8 cellular contexts compared by ENCODE assay signal in the genomic region with DNA sequence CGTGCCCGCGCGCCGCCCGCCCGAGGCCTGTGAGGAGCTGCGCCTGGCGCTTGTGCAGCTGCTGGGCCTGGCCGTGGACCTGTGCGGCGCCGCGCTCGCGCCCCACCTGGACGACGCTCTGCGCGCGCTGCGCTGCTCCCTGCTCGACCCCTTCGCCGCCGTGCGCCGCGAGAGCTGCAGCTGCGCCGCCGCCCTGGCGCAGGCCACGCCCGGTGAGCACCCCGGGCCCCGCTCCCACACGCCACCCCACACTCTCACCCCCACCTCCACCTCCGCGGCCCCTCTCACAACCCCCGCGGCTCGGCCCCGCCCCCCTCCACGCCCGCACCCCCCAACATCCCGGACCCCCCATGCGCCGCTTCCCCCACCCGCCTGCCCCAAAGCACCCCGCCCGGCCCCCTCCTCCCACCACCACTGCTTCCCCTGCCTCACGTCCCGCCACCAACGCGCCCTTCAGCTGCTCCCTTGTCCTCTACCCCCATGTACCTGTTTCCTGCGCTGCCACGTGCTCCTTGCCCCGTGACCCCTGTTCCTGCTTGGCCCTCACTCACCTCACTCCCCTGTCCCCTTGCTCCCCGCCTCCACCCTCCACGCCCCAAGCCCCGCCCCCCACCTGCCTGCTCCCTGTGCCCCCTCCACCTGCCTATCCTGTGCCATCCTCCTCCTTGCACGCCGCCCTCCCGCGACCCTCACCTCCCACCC. TPM values are rescaled to one million over a fixed set of nuclear protein-coding genes. Genes with fewer than 3 reads are reported as not detected.
DNase-seq lines count a peak whose midpoint lies in the region; ATAC-seq and TF ChIP-seq lines count a peak whose summit lies in the region.

Gene PRKAR1B (minus strand): TSS at position 178 of the 702 bp plus-strand sequence. CDS start 15,776 bp downstream, outside the sequence.

- H3K9me3 ChIP-seq in naive thymus-derived CD4-positive, alpha-beta T cell (ENCODE audit: control insufficient read depth in 2 of 3, low read length in 3 of 3): no peaks in the 10 kb centered on the region
- H3K9me3 ChIP-seq in thymus (ENCODE audit: control insufficient read depth): peaks cover 3% of the 10 kb centered on the region

- H3K27me3 Mint-ChIP-seq in activated CD4-positive, alpha-beta memory T cell treated with anti-CD3 and anti-CD28 coated beads, Interleukin-2, amount 10 ng/mL, durations not matched to agents 7 days and 5 days: no peaks in the 10 kb centered on the region
- H3K27me3 Mint-ChIP-seq in naive thymus-derived CD4-positive, alpha-beta T cell: no peaks in the 10 kb centered on the region

- H3K27me3 ChIP-seq in KMS-11 (ENCODE audit: insufficient read depth, low read depth) (no peaks in the 10 kb centered on the region), thymus (ENCODE audit: control insufficient read depth, insufficient read depth) (no peaks in the 10 kb centered on the region)
- no peaks in the 10 kb centered on the region for H3K27me3 ChIP-seq in naive thymus-derived CD4-positive, alpha-beta T cell (ENCODE audit: control insufficient read depth in 2 of 2, insufficient read depth in 2 of 2, low read length in 2 of 2)

- H3K4me1 ChIP-seq in KMS-11 (ENCODE audit: low read depth, poor library complexity, severe bottlenecking) (peaks cover 11% of the 10 kb centered on the region), thymus (ENCODE audit: control insufficient read depth, insufficient read depth, low read length) (peaks cover 10% of the 10 kb centered on the region)
- H3K4me1 ChIP-seq in naive thymus-derived CD4-positive, alpha-beta T cell (ENCODE audit: control insufficient read depth in 2 of 2, insufficient read depth in 2 of 2, low read length in 2 of 2): peaks cover 14 to 15% of the 10 kb centered on the region in 2 donors

- H3K4me2 ChIP-seq in KMS-11: peak within 1 kb of the TSS; percentile 86

- H3K27ac ChIP-seq in KMS-11 (peak within 1 kb of the TSS; percentile 79), thymus (ENCODE audit: low read depth) (peak within 1 kb of the TSS; percentile 64)
- H3K27ac ChIP-seq in naive thymus-derived CD4-positive, alpha-beta T cell (ENCODE audit: low read depth, low read length): peak within 1 kb of the TSS; percentile 73

- H2AFZ ChIP-seq in KMS-11 (ENCODE audit: low read depth): peak within 1 kb of the TSS; percentile 69

- under 1% methylated on average over 66 of the region's 66 CpGs for WGBS in thymus

- H3K4me3 Mint-ChIP-seq in activated CD4-positive, alpha-beta memory T cell treated with anti-CD3 and anti-CD28 coated beads, Interleukin-2, amount 10 ng/mL, durations not matched to agents 7 days and 5 days: peak within 1 kb of the TSS; percentile 83
- H3K4me3 Mint-ChIP-seq in naive thymus-derived CD4-positive, alpha-beta T cell: peak within 1 kb of the TSS; percentile 72 to 88 (median 84)

- H4K20me1 ChIP-seq in KMS-11 (ENCODE audit: insufficient read depth): no peaks in the 10 kb centered on the region

- H3K9ac ChIP-seq in KMS-11: peak within 1 kb of the TSS; percentile 97

- H3K79me2 ChIP-seq in KMS-11 (ENCODE audit: insufficient read depth, low read depth): peaks cover 41% of the 10 kb centered on the region

- H3K4me1 Mint-ChIP-seq in activated CD4-positive, alpha-beta memory T cell treated with anti-CD3 and anti-CD28 coated beads, Interleukin-2, amount 10 ng/mL, durations not matched to agents 7 days and 5 days: peaks cover 27% of the 10 kb centered on the region
- H3K4me1 Mint-ChIP-seq in naive thymus-derived CD4-positive, alpha-beta T cell: peaks cover 20 to 37% (median 22%) of the 10 kb centered on the region in 7 donors

- H3K36me3 ChIP-seq in KMS-11 (ENCODE audit: insufficient read depth) (peaks cover 5% of the 10 kb centered on the region; the same call in 1 of the 2 replicates), thymus (ENCODE audit: control insufficient read depth, insufficient read depth) (peaks cover 32% of the 10 kb centered on the region)
- peaks cover 0 to 26% (median 0%) of the 10 kb centered on the region in 3 experiments for H3K36me3 ChIP-seq in naive thymus-derived CD4-positive, alpha-beta T cell (ENCODE audit: control insufficient read depth in 2 of 3, insufficient read depth in 3 of 3, low read length in 3 of 3)

- no peak for TF ChIP-seq POLR2A in erythroblast (IDR thresholded peaks at IDR 0.05; ENCODE audit: low read length)

- H3K9me3 Mint-ChIP-seq in activated CD4-positive, alpha-beta memory T cell treated with anti-CD3 and anti-CD28 coated beads, Interleukin-2, amount 10 ng/mL, durations not matched to agents 7 days and 5 days: peaks cover 11% of the 10 kb centered on the region
- peaks cover 0 to 12% (median 0%) of the 10 kb centered on the region in 11 donors for H3K9me3 Mint-ChIP-seq in naive thymus-derived CD4-positive, alpha-beta T cell

- H3K4me3 ChIP-seq in GM12864 (ENCODE audit: low read depth, low read length) (peak within 1 kb of the TSS; percentile 90), KMS-11 (IDR thresholded peaks at IDR 0.05; ENCODE audit: insufficient read depth, low read depth, low read length) (no peak within 1 kb of the TSS), thymus (ENCODE audit: low read length) (peak within 1 kb of the TSS; percentile 94)
- H3K4me3 ChIP-seq in naive thymus-derived CD4-positive, alpha-beta T cell (ENCODE audit: low read length): peak within 1 kb of the TSS; percentile 81

- H3K36me3 Mint-ChIP-seq in activated CD4-positive, alpha-beta memory T cell treated with anti-CD3 and anti-CD28 coated beads, Interleukin-2, amount 10 ng/mL, durations not matched to agents 7 days and 5 days (ENCODE audit: low read depth): peaks cover 45% of the 10 kb centered on the region
- peaks cover 5 to 34% (median 25%) of the 10 kb centered on the region in 5 donors for H3K36me3 Mint-ChIP-seq in naive thymus-derived CD4-positive, alpha-beta T cell

- peak; percentile 18 for ATAC-seq in GM21786 (IDR thresholded peaks at IDR 0.05; ENCODE audit: unreplicated experiment)
- peak; percentile 54 for ATAC-seq in naive thymus-derived CD4-positive, alpha-beta T cell

- TF ChIP-seq CTCF in GM12864 (IDR thresholded peaks at IDR 0.05; ENCODE audit: low read depth, low read length, missing control alignments): no peak
- TF ChIP-seq CTCF in KMS-11 (conservative IDR thresholded peaks at IDR 0.05; ENCODE audit: low read depth, low read length): no peak

- DNase-seq in GM12864 (ENCODE audit: low read depth) (no peak), erythroblast (lab: John Stamatoyannopoulos, UW) (peak; percentile 57 to 64), SKM-1 treated with dmso at 0.1 percent for 144 hours (lab: John Stamatoyannopoulos, UW; ENCODE audit: unreplicated experiment) (no peak)
- DNase-seq in activated CD4-positive, alpha-beta memory T cell treated with anti-CD3 and anti-CD28 coated beads, Interleukin-2, amount 10 ng/mL, durations not matched to agents 7 days and 5 days: peak; percentile 45
- DNase-seq in naive thymus-derived CD4-positive, alpha-beta T cell: peak in 3 of 9 donors; percentile 22 to 47 (median 25)

- CTCF ChIA-PET in activated CD4-positive, alpha-beta memory T cell treated with anti-CD3 and anti-CD28 coated beads, Interleukin-2, amount 10 ng/mL, durations not matched to agents 7 days and 5 days (lab: Charles Lee): no interaction called here
- CTCF ChIA-PET in naive thymus-derived CD4-positive, alpha-beta T cell (lab: Charles Lee): no interaction called here

- intact Hi-C loops in naive thymus-derived CD4-positive, alpha-beta T cell (cut with micrococcal nuclease): loop anchor here (2.0 to 5.0 kb wide), 8 partner anchors 90 to 580 kb away; partner anchors contain the start of genes GET4 (in 1 of the 2) and PDGFA (in 1 of the 2)

- H3K27ac Mint-ChIP-seq in activated CD4-positive, alpha-beta memory T cell treated with anti-CD3 and anti-CD28 coated beads, Interleukin-2, amount 10 ng/mL, durations not matched to agents 7 days and 5 days: peak within 1 kb of the TSS; percentile 71
- H3K27ac Mint-ChIP-seq in naive thymus-derived CD4-positive, alpha-beta T cell: peak within 1 kb of the TSS; percentile 57 to 89 (median 73)

- POLR2A ChIA-PET in activated CD4-positive, alpha-beta memory T cell treated with anti-CD3 and anti-CD28 coated beads, Interleukin-2, amount 10 ng/mL, durations not matched to agents 7 days and 5 days (lab: Charles Lee): interaction anchor here (1.0 to 1.3 kb wide), 5 partner anchors 109 to 142 kb away, joined by 3 to 10 read pairs (median 4); no protein-coding TSS in a partner anchor
- POLR2A ChIA-PET in naive thymus-derived CD4-positive, alpha-beta T cell (lab: Charles Lee): interaction anchor here (0.9 to 1.4 kb wide), 4 partner anchors 10 to 110 kb away, joined by 3 to 4 read pairs (median 3); no protein-coding TSS in a partner anchor

RNA-seq across cellular contexts. Expression of gene PRKAR1B, which starts in this region (rescaled TPM):
- total RNA-seq in activated CD4-positive, alpha-beta memory T cell treated with anti-CD3 and anti-CD28 coated beads, Interleukin-2, amount 10 ng/mL, durations not matched to agents 7 days and 5 days: 10 to 100 TPM; 13.1 to 13.4 TPM
- total RNA-seq in naive thymus-derived CD4-positive, alpha-beta T cell: 10 to 100 TPM; 18.1 to 51.4 (median 33.1) TPM
- polyA plus RNA-seq in naive thymus-derived CD4-positive, alpha-beta T cell: 10 to 100 TPM; 16.1 to 21.2 TPM
- polyA plus RNA-seq in thymus: 13.7 TPM

Comparison
In these comparisons a context has a peak if more than half of its experiments do, and no peak if none do; other contexts are left out.
1. DNase-seq: peak in activated CD4-positive, alpha-beta memory T cell treated with anti-CD3 and anti-CD28 coated beads, Interleukin-2, amount 10 ng/mL, durations not matched to agents 7 days and 5 days (single experiment) and erythroblast (2 of 2); none in GM12864 (single experiment) and SKM-1 treated with dmso at 0.1 percent for 144 hours (single experiment).
2. Peak in every context shown above with its lines, with median percentiles within 50 percentile points of each other: H3K27ac ChIP-seq.